ENCODE assay signal across 15 cellular contexts in the genomic region with DNA sequence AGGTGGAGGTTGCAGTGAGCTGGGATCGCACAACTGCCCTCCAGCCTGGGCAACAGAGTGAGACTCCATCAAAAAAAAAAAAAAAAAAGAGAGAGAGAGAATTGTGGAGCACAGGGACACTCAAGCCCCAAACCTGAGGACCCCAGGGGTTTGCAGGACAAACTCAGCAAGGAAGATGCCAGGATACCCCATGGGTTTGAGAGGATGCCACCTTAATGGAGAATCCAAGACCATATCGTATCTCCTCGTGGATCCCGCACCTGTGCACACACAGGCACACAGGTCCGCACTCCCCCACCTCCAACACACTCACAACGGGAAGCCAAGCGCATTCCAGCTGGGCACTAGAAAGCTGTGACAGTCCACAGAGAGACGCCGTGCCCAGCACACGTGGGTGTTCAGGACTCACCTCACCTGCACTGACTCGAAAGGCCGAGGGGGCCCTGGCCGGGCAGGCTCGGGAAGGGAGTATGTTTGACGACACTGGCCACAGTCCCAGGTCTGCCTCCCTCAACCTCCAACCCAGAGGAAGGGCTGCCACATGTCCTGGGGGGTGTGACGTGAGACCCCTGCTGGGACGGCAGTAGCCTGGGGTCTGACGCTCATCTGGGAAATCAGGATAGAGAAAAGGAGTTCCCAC. TPM values are rescaled to one million over a fixed set of nuclear protein-coding genes. Genes with fewer than 3 reads are reported as not detected.
A peak's percentile ranks its signal among the peaks of the same experiment; 100 is the strongest.
DNase-seq lines count a peak whose midpoint lies in the region; TF ChIP-seq lines count a peak whose summit lies in the region.
"Had no signal": no experiment of that assay in that cellular context is flagged by ENCODE, and none has a peak within 500 bp of the region (broad histone marks: within the 10 kb centered on the region; RNA-seq: fewer than 3 reads in every experiment).

No MANE protein-coding gene starts in this region.

- TF ChIP-seq CTCF in CD14-positive monocyte (IDR thresholded peaks at IDR 0.05), result no peak
- TF ChIP-seq CTCF in MM.1S (IDR thresholded peaks at IDR 0.05; ENCODE audit: low read length), result no peak

- H3K27me3 ChIP-seq in MM.1S (replicated peaks; ENCODE audit: insufficient read depth, low read length), result peaks cover 98% of the 10 kb centered on the region
- H3K27me3 ChIP-seq: BLaER1 had no signal

- H3F3A ChIP-seq in MM.1S (ENCODE audit: insufficient read depth, low read length), result no peaks in the 10 kb centered on the region

- H3K9me3 ChIP-seq in MM.1S (replicated peaks; ENCODE audit: insufficient read depth, low read length), result no peaks in the 10 kb centered on the region
- H3K9me3 ChIP-seq: BLaER1 had no signal

- peaks cover 0 to 6% (median 0%) of the 10 kb centered on the region in 7 donors for H3K9me3 Mint-ChIP-seq in CD14-positive monocyte
- H3K9me3 Mint-ChIP-seq: CD4-positive, alpha-beta T cell had no signal

- peaks cover 5 to 22% (median 10%) of the 10 kb centered on the region in 3 donors for H3K27me3 Mint-ChIP-seq in CD14-positive monocyte (ENCODE audit: low read depth in 3 of 3)

- no peaks in the 10 kb centered on the region for H4K20me1 ChIP-seq in MM.1S (ENCODE audit: insufficient read depth, low read length)

- intact Hi-C loops in CD14-positive monocyte (cut with micrococcal nuclease), result no loop called here

- no peaks in the 10 kb centered on the region for H3K36me3 Mint-ChIP-seq in CD14-positive monocyte

- no peaks in the 10 kb centered on the region for H3K9me2 ChIP-seq in MM.1S (replicated peaks; ENCODE audit: insufficient read depth, low read length)

- H3K4me1 ChIP-seq in MM.1S (ENCODE audit: low read length), result no peaks in the 10 kb centered on the region

- H3K4me3 Mint-ChIP-seq in CD14-positive monocyte, result no peak overlapping the region
- H3K4me3 Mint-ChIP-seq: CD4-positive, alpha-beta T cell had no signal

- no peak overlapping the region for H3K4me2 ChIP-seq in MM.1S (ENCODE audit: low read depth, low read length)

- H3K4me1 Mint-ChIP-seq in CD14-positive monocyte, result peaks cover 9% of the 10 kb centered on the region

- H3K27ac Mint-ChIP-seq in CD14-positive monocyte, result no peak overlapping the region
- H3K27ac Mint-ChIP-seq: CD4-positive, alpha-beta T cell had no signal

- H2AFZ ChIP-seq in MM.1S (ENCODE audit: low read length), result no peak overlapping the region
- H2AFZ ChIP-seq: GM23248 had no signal

- H3K4me3 ChIP-seq in MM.1S (ENCODE audit: low read length), result no peak overlapping the region
- H3K4me3 ChIP-seq: BLaER1, GM23248 had no signal

- no peaks in the 10 kb centered on the region for H3K36me3 ChIP-seq in MM.1S (replicated peaks; ENCODE audit: insufficient read depth, low read length)
- H3K36me3 ChIP-seq: BLaER1 had no signal

- DNase-seq in NCI-H146 (lab: John Stamatoyannopoulos, UW), result peak; percentile 12
- DNase-seq in NCI-H146 treated with DMSO at 0.1 percent for 48 hours (lab: John Stamatoyannopoulos, UW; ENCODE audit: unreplicated experiment), result no peak
- peak; percentile 38 for DNase-seq in CD14-positive monocyte (ENCODE audit: low spot score)
- DNase-seq in T-helper 9 cell, result no peak
- DNase-seq in MM.1S, result no peak
- DNase-seq: AML-193; Calu3; CD4-positive, alpha-beta T cell; DMS 273 treated with DMSO at 0.1 percent for 48 hours; DMS79 treated with DMSO at 0.1 percent for 48 hours; EL; GM23248 had no signal

- H3K27ac ChIP-seq in cingulate gyrus (ENCODE audit: low read depth, low read length), result peak overlapping the region; percentile 85
- H3K27ac ChIP-seq in temporal lobe (ENCODE audit: low read depth, low read length), result peak overlapping the region; percentile 66
- no peak overlapping the region for H3K27ac ChIP-seq in MM.1S (ENCODE audit: low read length)
- H3K27ac ChIP-seq: GM23248 had no signal

- no peaks in the 10 kb centered on the region for H3K79me2 ChIP-seq in MM.1S (ENCODE audit: low read length)

- H3K9ac ChIP-seq in MM.1S (ENCODE audit: low read length), result no peak overlapping the region
- H3K9ac ChIP-seq: BLaER1, GM23248 had no signal

RNA-seq across cellular contexts. Expression of a gene that starts 11.1 kb away (rescaled TPM):
- polyA plus RNA-seq in CD14-positive monocyte, result not detected
- 35.2 TPM for total RNA-seq in temporal lobe

RNA-seq across cellular contexts. Expression of a gene that starts 30.3 kb away (rescaled TPM):
- polyA plus RNA-seq in CD14-positive monocyte, result 10 to 100 TPM; 65.6 to 97.2 TPM
- 313 TPM for total RNA-seq in temporal lobe

RNA-seq across cellular contexts. Expression of a gene that starts 36.9 kb away (rescaled TPM):
- under 1 TPM in 1 of 2 donors, not detected in 1; 0.10 TPM for polyA plus RNA-seq in CD14-positive monocyte
- total RNA-seq in temporal lobe, result 6.1 TPM

Comparison
In these comparisons a context has a peak if more than half of its experiments do, and no peak if none do; other contexts are left out.
1. DNase-seq: peak in NCI-H146 (single experiment) and CD14-positive monocyte (single experiment); none in NCI-H146 treated with DMSO at 0.1 percent for 48 hours (single experiment), T-helper 9 cell (single experiment) and MM.1S (single experiment).